Comparison of ENCODE assay signal across 21 cellular contexts in genomic region chr5:39668980-39669379, GRCh38.
DNase-seq lines count a peak whose midpoint lies in the region; ATAC-seq, FAIRE-seq and TF ChIP-seq lines count a peak whose summit lies in the region.
"Had no signal": no experiment of that assay in that cellular context is flagged by ENCODE, and none has a peak within 500 bp of the region (broad histone marks: within the 10 kb centered on the region; RNA-seq: fewer than 3 reads in every experiment).

No MANE protein-coding gene starts in this region.

- H3K36me3 ChIP-seq in SK-N-SH (replicated peaks in 1 of 2; ENCODE audit: control insufficient read depth in 1 of 2, insufficient read depth in 2 of 2, low read length in 1 of 2) (no peaks in the 10 kb centered on the region), vagina (no peaks in the 10 kb centered on the region)

- 27% methylated on average over 3 of the region's 3 CpGs for WGBS in SK-N-SH (ENCODE audit: low lambda C conversion rate)

- H3K4me3 ChIP-seq in SK-N-SH (ENCODE audit: low read depth in 2 of 2, low read length in 1 of 2), result no peak overlapping the region
- H3K4me3 ChIP-seq in vagina, result no peak overlapping the region

- H3K4me1 ChIP-seq in SK-N-SH (ENCODE audit: control insufficient read depth in 1 of 2, insufficient read depth in 2 of 2, low read depth in 1 of 2, low read length in 1 of 2) (no peaks in the 10 kb centered on the region), vagina (no peaks in the 10 kb centered on the region)

- H3K79me2 ChIP-seq in SK-N-SH (ENCODE audit: insufficient read depth), result no peaks in the 10 kb centered on the region

- no peaks in the 10 kb centered on the region for H4K20me1 ChIP-seq in SK-N-SH (ENCODE audit: insufficient read depth)

- TF ChIP-seq CTCF in SK-N-SH (IDR thresholded peaks at IDR 0.05), result no peak
- TF ChIP-seq CTCF in vagina (IDR thresholded peaks at IDR 0.05), result no peak
- no peak for TF ChIP-seq CTCF in D721Med (IDR thresholded peaks at IDR 0.05; ENCODE audit: insufficient read depth, missing control alignments)

- TF ChIP-seq RAD21 in SK-N-SH (IDR thresholded peaks at IDR 0.05; ENCODE audit: low read length), result no peak

- peak; percentile 3 for DNase-seq in DMS 273 (lab: John Stamatoyannopoulos, UW; ENCODE audit: unreplicated experiment)
- no peak for DNase-seq in DMS 273 treated with DMSO at 0.1 percent for 48 hours (lab: John Stamatoyannopoulos, UW)
- peak; percentile 5 for DNase-seq in NCI-H2171 (lab: John Stamatoyannopoulos, UW)
- peak; percentile 17 for DNase-seq in SK-N-SH
- DNase-seq in urothelium cell line (ENCODE audit: low spot score), result no peak
- no peak for DNase-seq in vagina (ENCODE audit: extremely low spot score in 2 of 2)
- DNase-seq in D721Med (ENCODE audit: insufficient read length, low spot score), result no peak
- DNase-seq: CD8-positive, alpha-beta memory T cell; GOT3; HCEC 1CT; Kasumi-1; NCI-H1105 treated with DMSO at 0.1 percent for 48 hours; NCI-H2029; NCI-H510A treated with DMSO at 0.1 percent for 48 hours; SHP77 treated with DMSO at 0.1 percent for 48 hours; T-helper 2 cell had no signal

- no peaks in the 10 kb centered on the region for H3F3A ChIP-seq in SK-N-SH (replicated peaks; ENCODE audit: insufficient read depth)

- POLR2A ChIA-PET in SK-N-SH (lab: Yijun Ruan, JAX), result interaction anchor here (0.6 kb wide), 1 partner anchor 30 kb away, joined by 3 read pairs; no protein-coding TSS in a partner anchor

- peaks cover 3% of the 10 kb centered on the region; the same call in 1 of the 2 replicates for H3K27me3 ChIP-seq in SK-N-SH (ENCODE audit: insufficient read depth)
- no peaks in the 10 kb centered on the region for H3K27me3 ChIP-seq in vagina

- ATAC-seq in GM18519 (IDR thresholded peaks at IDR 0.05; ENCODE audit: low FRiP score, unreplicated experiment), result no peak
- ATAC-seq: Panc1 had no signal

- no peaks in the 10 kb centered on the region for H3K9me3 ChIP-seq in SK-N-SH
- H3K9me3 ChIP-seq in vagina, result no peaks in the 10 kb centered on the region

- no peak for TF ChIP-seq POLR2A in vagina (IDR thresholded peaks at IDR 0.05)

- H3K4me2 ChIP-seq in SK-N-SH, result no peak overlapping the region

- TF ChIP-seq EP300 in SK-N-SH (IDR thresholded peaks at IDR 0.05; ENCODE audit: borderline replicate concordance in 1 of 2, low read depth in 1 of 2, low read length in 1 of 2), result no peak

- CTCF ChIA-PET in SK-N-SH (lab: Yijun Ruan, JAX), result interaction anchor here (1.6 to 2.0 kb wide), 2 partner anchors 14 to 70 kb away, joined by 4 read pairs; no protein-coding TSS in a partner anchor

- intact Hi-C loops in vagina (cut with DNase I), result loop anchor here (5.0 kb wide), 1 partner anchor 1777 kb away; no protein-coding TSS in a partner anchor

- FAIRE-seq in urothelium cell line (lab: Jason Lieb, UNC), result peak; percentile 35
- no peak for FAIRE-seq in D721Med (lab: Jason Lieb, UNC)
- FAIRE-seq: G401.6 had no signal

- no peak overlapping the region for H2AFZ ChIP-seq in SK-N-SH (ENCODE audit: low read depth)

- no peak overlapping the region for H3K9ac ChIP-seq in SK-N-SH

- H3K27ac ChIP-seq in SK-N-SH (ENCODE audit: low read depth in 2 of 2, low read length in 1 of 2), result no peak overlapping the region
- no peak overlapping the region for H3K27ac ChIP-seq in vagina
- H3K27ac ChIP-seq: 22Rv1, RWPE1 had no signal

- H3K9me2 ChIP-seq in SK-N-SH, result no peaks in the 10 kb centered on the region

TF ChIP-seq in SK-N-SH, 30 proteins besides CTCF, POLR2A, EP300 and RAD21:
- TF ChIP-seq MAX (IDR thresholded peaks at IDR 0.05; ENCODE audit: low read depth) (no peak), MXI1 (IDR thresholded peaks at IDR 0.05; ENCODE audit: low read depth, low read length) (no peak), SIN3A (IDR thresholded peaks at IDR 0.05; ENCODE audit: borderline replicate concordance, low read depth, low read length) (no peak), USF1 (IDR thresholded peaks at IDR 0.05; ENCODE audit: borderline replicate concordance, low read depth) (peak; percentile 78; the same call in 1 of the 2 replicates), NRF1 (IDR thresholded peaks at IDR 0.05; ENCODE audit: low read depth, low read length) (no peak)
TF ChIP-seq in SK-N-SH: peak in this region for 1.

Comparison
In these comparisons a context has a peak if more than half of its experiments do, and no peak if none do; other contexts are left out.
1. DNase-seq: peak in DMS 273 (single experiment), NCI-H2171 (single experiment) and SK-N-SH (single experiment); none in DMS 273 treated with DMSO at 0.1 percent for 48 hours (single experiment), urothelium cell line (single experiment), vagina (0 of 2) and D721Med (single experiment).